In the genomic region with DNA sequence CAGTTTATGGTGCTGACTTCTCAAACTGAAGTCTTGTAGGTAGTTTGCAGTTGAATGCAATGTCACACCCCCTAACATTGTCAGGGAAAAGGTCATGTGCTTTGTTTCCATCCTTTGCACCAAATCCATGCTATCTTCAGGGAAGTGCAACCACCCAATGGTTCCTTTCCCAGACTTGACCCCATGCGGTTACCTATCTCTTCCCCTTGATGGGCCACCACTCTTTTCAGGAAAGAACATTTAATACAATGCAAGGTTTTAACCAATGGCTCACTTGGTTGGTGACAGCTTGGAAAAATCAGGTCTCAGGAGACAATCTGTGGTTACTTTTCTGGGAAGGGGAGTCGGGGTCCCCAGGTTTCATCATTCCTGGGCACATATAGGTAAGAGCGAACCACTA, we compare ENCODE assay signal across 9 cellular contexts. TPM values are rescaled to one million over a fixed set of nuclear protein-coding genes. Genes with fewer than 3 reads are reported as not detected.
A peak's percentile ranks its signal among the peaks of the same experiment; 100 is the strongest.
DNase-seq lines count a peak whose midpoint lies in the region; ATAC-seq and TF ChIP-seq lines count a peak whose summit lies in the region.
"Had no signal": no experiment of that assay in that cellular context is flagged by ENCODE, and none has a peak within 500 bp of the region (broad histone marks: within the 10 kb centered on the region; RNA-seq: fewer than 3 reads in every experiment).

No MANE protein-coding gene starts in this region.

- TF ChIP-seq CTCF in WTC11 (IDR thresholded peaks at IDR 0.05): no peak
- no peak for TF ChIP-seq CTCF in smooth muscle cell (IDR thresholded peaks at IDR 0.05; ENCODE audit: borderline replicate concordance, insufficient read depth, poor library complexity, severe bottlenecking)

- H3K36me3 Mint-ChIP-seq in activated CD8-positive, alpha-beta memory T cell treated with anti-CD3 and anti-CD28 coated beads, Interleukin-2, amount 10 ng/mL, durations not matched to agents 7 days and 5 days: peaks cover 1% of the 10 kb centered on the region
- H3K36me3 Mint-ChIP-seq in WTC11: no peaks in the 10 kb centered on the region

- H3K9me3 ChIP-seq in smooth muscle cell (replicated peaks; ENCODE audit: low read depth): no peaks in the 10 kb centered on the region

- peaks cover 62% of the 10 kb centered on the region for H3K79me2 ChIP-seq in smooth muscle cell (ENCODE audit: low read depth)

- no peak for ATAC-seq in activated CD8-positive, alpha-beta memory T cell treated with anti-CD3 and anti-CD28 coated beads, Interleukin-2, amount 10 ng/mL, durations not matched to agents 7 days and 5 days
- no peak for ATAC-seq in WTC11
- ATAC-seq in HG03457 (IDR thresholded peaks at IDR 0.05; ENCODE audit: unreplicated experiment): no peak
- ATAC-seq: left lobe of liver had no signal

- peaks cover 28% of the 10 kb centered on the region for H3K4me1 Mint-ChIP-seq in activated CD8-positive, alpha-beta memory T cell treated with anti-CD3 and anti-CD28 coated beads, Interleukin-2, amount 10 ng/mL, durations not matched to agents 7 days and 5 days
- peaks cover 23% of the 10 kb centered on the region for H3K4me1 Mint-ChIP-seq in WTC11

- H3K9me3 Mint-ChIP-seq in activated CD8-positive, alpha-beta memory T cell treated with anti-CD3 and anti-CD28 coated beads, Interleukin-2, amount 10 ng/mL, durations not matched to agents 7 days and 5 days (ENCODE audit: low read depth): no peaks in the 10 kb centered on the region
- no peaks in the 10 kb centered on the region for H3K9me3 Mint-ChIP-seq in WTC11

- H3K36me3 ChIP-seq in smooth muscle cell (ENCODE audit: low read depth): no peaks in the 10 kb centered on the region

- no peaks in the 10 kb centered on the region for H3K27me3 ChIP-seq in smooth muscle cell (ENCODE audit: low read depth)

- DNase-seq in activated CD8-positive, alpha-beta memory T cell treated with anti-CD3 and anti-CD28 coated beads, Interleukin-2, amount 10 ng/mL, durations not matched to agents 7 days and 5 days: no peak
- no peak for DNase-seq in activated CD8-positive, alpha-beta memory T cell treated with anti-CD3 and anti-CD28 coated beads, Interleukin-2, amount 50 U/mL, for 4 hours
- DNase-seq in WTC11 (ENCODE audit: low spot score) (no peak), smooth muscle cell (lab: John Stamatoyannopoulos, UW; ENCODE audit: unreplicated experiment) (no peak), putamen (ENCODE audit: low spot score) (no peak), UCSD-AML1 (lab: John Stamatoyannopoulos, UW; ENCODE audit: unreplicated experiment) (no peak)

- peak overlapping the region; percentile 14 for H3K4me3 ChIP-seq in iPS-11a (ENCODE audit: low read depth, low read length)
- peak overlapping the region; percentile 75 for H3K4me3 ChIP-seq in smooth muscle cell

- peaks cover 2% of the 10 kb centered on the region for H3F3A ChIP-seq in smooth muscle cell (ENCODE audit: low read depth)

- CTCF ChIA-PET in activated CD8-positive, alpha-beta memory T cell treated with anti-CD3 and anti-CD28 coated beads, Interleukin-2, amount 10 ng/mL, durations not matched to agents 7 days and 5 days (lab: Charles Lee): interaction anchor here (4.1 to 6.2 kb wide), 2 partner anchors 9 to 180 kb away, joined by 36 to 153 read pairs; no protein-coding TSS in a partner anchor
- CTCF ChIA-PET in WTC11 (lab: Charles Lee): interaction anchor here (0.6 to 6.0 kb wide), 18 partner anchors 8 to 208 kb away, joined by 3 to 236 read pairs (median 4); no protein-coding TSS in a partner anchor

- H3K27ac ChIP-seq in smooth muscle cell (ENCODE audit: low read depth): no peak overlapping the region

- H3K4me3 Mint-ChIP-seq in activated CD8-positive, alpha-beta memory T cell treated with anti-CD3 and anti-CD28 coated beads, Interleukin-2, amount 10 ng/mL, durations not matched to agents 7 days and 5 days: peak overlapping the region; percentile 75
- H3K4me3 Mint-ChIP-seq in WTC11: peak overlapping the region; percentile 66

- H4K20me1 ChIP-seq in smooth muscle cell (ENCODE audit: low read depth): peaks cover 69% of the 10 kb centered on the region

- no peak overlapping the region for H2AFZ ChIP-seq in smooth muscle cell (ENCODE audit: low read depth)

- peaks cover 59% of the 10 kb centered on the region for H3K27me3 Mint-ChIP-seq in activated CD8-positive, alpha-beta memory T cell treated with anti-CD3 and anti-CD28 coated beads, Interleukin-2, amount 10 ng/mL, durations not matched to agents 7 days and 5 days
- peaks cover 42% of the 10 kb centered on the region for H3K27me3 Mint-ChIP-seq in WTC11 (ENCODE audit: low read depth)

- peaks cover 7% of the 10 kb centered on the region for H3K4me1 ChIP-seq in smooth muscle cell (ENCODE audit: low read depth)

- WGBS in smooth muscle cell (ENCODE audit: low lambda C conversion rate): 77% methylated on average over 3 of the region's 3 CpGs

- POLR2A ChIA-PET in WTC11 (lab: Charles Lee): interaction anchor here (3.3 to 3.5 kb wide), 2 partner anchors 170 to 181 kb away, joined by 14 to 33 read pairs; no protein-coding TSS in a partner anchor

- H3K9ac ChIP-seq in smooth muscle cell (ENCODE audit: low read depth): no peak overlapping the region

- peak overlapping the region; percentile 97 for H3K4me2 ChIP-seq in smooth muscle cell

- no peak overlapping the region for H3K27ac Mint-ChIP-seq in activated CD8-positive, alpha-beta memory T cell treated with anti-CD3 and anti-CD28 coated beads, Interleukin-2, amount 10 ng/mL, durations not matched to agents 7 days and 5 days
- no peak overlapping the region for H3K27ac Mint-ChIP-seq in WTC11

TF ChIP-seq in WTC11, 78 proteins besides CTCF, POLR2A, EP300 and RAD21 (continues in another document):
- TF ChIP-seq ELF4 (CRISPR knock-in tag; IDR thresholded peaks at IDR 0.05; ENCODE audit: low read depth) (no peak), KAT7 (CRISPR knock-in tag; IDR thresholded peaks at IDR 0.05; ENCODE audit: borderline replicate concordance) (no peak), PRRX2 (CRISPR knock-in tag; IDR thresholded peaks at IDR 0.05) (no peak), CDX4 (CRISPR knock-in tag; IDR thresholded peaks at IDR 0.05; ENCODE audit: borderline replicate concordance) (no peak), FOXP1 (CRISPR knock-in tag; IDR thresholded peaks at IDR 0.05; ENCODE audit: borderline replicate concordance) (no peak), STAT6 (CRISPR knock-in tag; conservative IDR thresholded peaks at IDR 0.05; ENCODE audit: low read depth) (no peak), TEAD1 (CRISPR knock-in tag; IDR thresholded peaks at IDR 0.05) (no peak), ATF1 (CRISPR knock-in tag; IDR thresholded peaks at IDR 0.05) (no peak)

RNA-seq across cellular contexts. Expression of gene ABTB2, which starts 2.1 kb away (rescaled TPM):
- 10 to 100 TPM in 1 of 2 experiments, 1 to 10 TPM in 1; 3.8 to 16.8 TPM for total RNA-seq in activated CD8-positive, alpha-beta memory T cell treated with anti-CD3 and anti-CD28 coated beads, Interleukin-2, amount 10 ng/mL, durations not matched to agents 7 days and 5 days
- total RNA-seq in WTC11 (2021) (7.9 to 12.8 TPM (median 8.4 TPM) in 3 replicates), smooth muscle cell (2.6 and 4.9 TPM in 2 replicates)
- polyA plus RNA-seq in smooth muscle cell: 4.3 and 4.6 TPM in 2 replicates
